In genomic region chr1:9418851-9419250, GRCh38 we compare ENCODE assay signal across 16 cellular contexts.
"Had no signal": no experiment of that assay in that cellular context is flagged by ENCODE, and none has a peak within 500 bp of the region (broad histone marks: within the 10 kb centered on the region; RNA-seq: fewer than 3 reads in every experiment).

No MANE protein-coding gene starts in this region.

- DNase-seq: activated CD4-positive, alpha-beta T cell treated with anti-CD3 and anti-CD28 coated beads for 1 hour; activated CD4-positive, alpha-beta T cell treated with anti-CD3 and anti-CD28 coated beads, Interleukin-2, amount 50 U/mL, for 48 hours; activated CD8-positive, alpha-beta memory T cell treated with anti-CD3 and anti-CD28 coated beads, Interleukin-2, amount 50 U/mL, for 48 hours; activated naive CD4-positive, alpha-beta T cell treated with anti-CD3 and anti-CD28 coated beads, Interleukin-2, amount 10 ng/mL, durations not matched to agents 7 days and 5 days; amygdala; brain microvascular endothelial cell; cerebellar nuclear complex; effector memory CD8-positive, alpha-beta T cell; kidney; left ventricle myocardium superior; ovary; stimulated activated CD4-positive, alpha-beta T cell treated with anti-CD3 and anti-CD28 coated beads, Interleukin-12 subunit alpha, Interleukin-12 subunit beta, amount 100 ng/mL, for 4 hours; stimulated activated naive CD4-positive, alpha-beta T cell treated with Interleukin-2 at 50 U/mL for 16 hours; upper lobe of left lung had no signal

- H3K9me3 ChIP-seq: ovary, upper lobe of left lung had no signal

- FAIRE-seq: kidney had no signal

- H3K27ac ChIP-seq: brain microvascular endothelial cell, epithelial cell of prostate, ovary, upper lobe of left lung had no signal

- H3K36me3 Mint-ChIP-seq: activated naive CD4-positive, alpha-beta T cell treated with anti-CD3 and anti-CD28 coated beads, Interleukin-2, amount 10 ng/mL, durations not matched to agents 7 days and 5 days had no signal

- H3K27me3 ChIP-seq: ovary, upper lobe of left lung had no signal

- H3K4me3 Mint-ChIP-seq: activated naive CD4-positive, alpha-beta T cell treated with anti-CD3 and anti-CD28 coated beads, Interleukin-2, amount 10 ng/mL, durations not matched to agents 7 days and 5 days; dendritic cell treated with granulocyte-macrophage colony-stimulating factor and Interleukin-4, amounts not matched to agents 40 ng/mL and 50 ng/mL, for 4 days had no signal

- ATAC-seq: effector memory CD8-positive, alpha-beta T cell; left ventricle myocardium superior had no signal

- H3K4me3 ChIP-seq: ovary, upper lobe of left lung had no signal

- H3K27ac Mint-ChIP-seq: activated naive CD4-positive, alpha-beta T cell treated with anti-CD3 and anti-CD28 coated beads, Interleukin-2, amount 10 ng/mL, durations not matched to agents 7 days and 5 days; dendritic cell treated with granulocyte-macrophage colony-stimulating factor and Interleukin-4, amounts not matched to agents 40 ng/mL and 50 ng/mL, for 4 days; effector memory CD8-positive, alpha-beta T cell had no signal

- H3K9me3 Mint-ChIP-seq: activated naive CD4-positive, alpha-beta T cell treated with anti-CD3 and anti-CD28 coated beads, Interleukin-2, amount 10 ng/mL, durations not matched to agents 7 days and 5 days; dendritic cell treated with granulocyte-macrophage colony-stimulating factor and Interleukin-4, amounts not matched to agents 40 ng/mL and 50 ng/mL, for 4 days; effector memory CD8-positive, alpha-beta T cell had no signal

- H3K36me3 ChIP-seq: brain microvascular endothelial cell, ovary, upper lobe of left lung had no signal
